In the genomic region with DNA sequence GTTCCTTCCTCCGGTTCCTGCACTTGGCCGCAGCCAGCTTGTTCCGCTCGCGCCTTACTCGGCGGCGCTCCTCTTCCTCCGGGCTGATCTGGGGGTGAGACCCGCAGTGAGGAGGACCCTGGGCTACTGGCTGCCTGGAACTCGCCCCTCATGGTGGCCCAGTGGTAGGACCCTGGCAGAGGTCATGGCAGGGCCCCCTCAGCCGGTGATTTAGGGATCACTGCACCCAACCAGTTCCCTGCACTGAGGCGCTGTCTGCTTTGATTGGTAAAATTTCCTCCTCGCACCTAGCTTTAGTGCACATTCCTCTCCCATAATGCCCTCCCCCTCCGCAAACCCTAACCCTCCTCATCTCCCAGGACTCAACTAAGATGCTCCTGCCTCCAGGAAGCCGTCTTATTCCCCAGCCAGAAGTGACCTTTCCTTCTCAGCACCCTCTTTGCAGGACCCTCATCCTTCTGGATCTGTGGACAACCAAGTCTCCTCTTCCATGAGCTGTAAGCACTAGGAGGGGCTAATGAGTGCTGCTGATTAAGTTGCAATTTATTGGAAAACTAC, we compare ENCODE assay signal across 2 cellular contexts.
A peak's percentile ranks its signal among the peaks of the same experiment; 100 is the strongest.
TF ChIP-seq lines count a peak whose summit lies in the region.

No MANE protein-coding gene starts in this region.

TF ChIP-seq in A549, 52 proteins besides CTCF, POLR2A, EP300 and RAD21 (continues in another document):
- TF ChIP-seq TFCP2L1 (CRISPR knock-in tag; IDR thresholded peaks at IDR 0.05) (peak; percentile 91; the same call in 1 of the 2 replicates), FOSL2 (IDR thresholded peaks at IDR 0.05) (no peak), FOSL2 (CRISPR knock-in tag; IDR thresholded peaks at IDR 0.05) (no peak), RNF2 (IDR thresholded peaks at IDR 0.05; ENCODE audit: borderline replicate concordance, low read depth) (no peak), FOSB (CRISPR knock-in tag; IDR thresholded peaks at IDR 0.05) (peak; percentile 87), KDM1A (IDR thresholded peaks at IDR 0.05; ENCODE audit: low read depth) (no peak), HOXA7 (CRISPR knock-in tag; IDR thresholded peaks at IDR 0.05) (peak; percentile 86; the same call in 1 of the 2 replicates), SREBF2 (IDR thresholded peaks at IDR 0.05) (no peak), EHMT2 (IDR thresholded peaks at IDR 0.05; ENCODE audit: low read depth) (no peak), TP53 (CRISPR knock-in tag; IDR thresholded peaks at IDR 0.05) (peak; percentile 88), HOXB5 (CRISPR knock-in tag; IDR thresholded peaks at IDR 0.05) (no peak), NFE2L2 (conservative IDR thresholded peaks at IDR 0.05; ENCODE audit: low read length) (no peak), FOXS1 (CRISPR knock-in tag; IDR thresholded peaks at IDR 0.05) (no peak), HEYL (CRISPR knock-in tag; IDR thresholded peaks at IDR 0.05) (no peak), HDAC2 (IDR thresholded peaks at IDR 0.05) (no peak), HOXB13 (CRISPR knock-in tag; IDR thresholded peaks at IDR 0.05; ENCODE audit: low read depth) (no peak), CEBPB (IDR thresholded peaks at IDR 0.05) (no peak), NPAS2 (CRISPR knock-in tag; IDR thresholded peaks at IDR 0.05; ENCODE audit: borderline replicate concordance) (no peak)
- TF ChIP-seq, protein P1, sequence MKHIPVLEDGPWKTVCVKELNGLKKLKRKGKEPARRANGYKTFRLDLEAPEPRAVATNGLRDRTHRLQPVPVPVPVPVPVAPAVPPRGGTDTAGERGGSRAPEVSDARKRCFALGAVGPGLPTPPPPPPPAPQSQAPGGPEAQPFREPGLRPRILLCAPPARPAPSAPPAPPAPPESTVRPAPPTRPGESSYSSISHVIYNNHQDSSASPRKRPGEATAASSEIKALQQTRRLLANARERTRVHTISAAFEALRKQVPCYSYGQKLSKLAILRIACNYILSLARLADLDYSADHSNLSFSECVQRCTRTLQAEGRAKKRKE (CRISPR knock-in tag; IDR thresholded peaks at IDR 0.05; ENCODE audit: low read depth), result no peak
- TF ChIP-seq, protein P2, sequence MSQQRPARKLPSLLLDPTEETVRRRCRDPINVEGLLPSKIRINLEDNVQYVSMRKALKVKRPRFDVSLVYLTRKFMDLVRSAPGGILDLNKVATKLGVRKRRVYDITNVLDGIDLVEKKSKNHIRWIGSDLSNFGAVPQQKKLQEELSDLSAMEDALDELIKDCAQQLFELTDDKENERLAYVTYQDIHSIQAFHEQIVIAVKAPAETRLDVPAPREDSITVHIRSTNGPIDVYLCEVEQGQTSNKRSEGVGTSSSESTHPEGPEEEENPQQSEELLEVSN (IDR thresholded peaks at IDR 0.05; ENCODE audit: borderline replicate concordance, low read depth), result no peak
- TF ChIP-seq, protein P3, sequence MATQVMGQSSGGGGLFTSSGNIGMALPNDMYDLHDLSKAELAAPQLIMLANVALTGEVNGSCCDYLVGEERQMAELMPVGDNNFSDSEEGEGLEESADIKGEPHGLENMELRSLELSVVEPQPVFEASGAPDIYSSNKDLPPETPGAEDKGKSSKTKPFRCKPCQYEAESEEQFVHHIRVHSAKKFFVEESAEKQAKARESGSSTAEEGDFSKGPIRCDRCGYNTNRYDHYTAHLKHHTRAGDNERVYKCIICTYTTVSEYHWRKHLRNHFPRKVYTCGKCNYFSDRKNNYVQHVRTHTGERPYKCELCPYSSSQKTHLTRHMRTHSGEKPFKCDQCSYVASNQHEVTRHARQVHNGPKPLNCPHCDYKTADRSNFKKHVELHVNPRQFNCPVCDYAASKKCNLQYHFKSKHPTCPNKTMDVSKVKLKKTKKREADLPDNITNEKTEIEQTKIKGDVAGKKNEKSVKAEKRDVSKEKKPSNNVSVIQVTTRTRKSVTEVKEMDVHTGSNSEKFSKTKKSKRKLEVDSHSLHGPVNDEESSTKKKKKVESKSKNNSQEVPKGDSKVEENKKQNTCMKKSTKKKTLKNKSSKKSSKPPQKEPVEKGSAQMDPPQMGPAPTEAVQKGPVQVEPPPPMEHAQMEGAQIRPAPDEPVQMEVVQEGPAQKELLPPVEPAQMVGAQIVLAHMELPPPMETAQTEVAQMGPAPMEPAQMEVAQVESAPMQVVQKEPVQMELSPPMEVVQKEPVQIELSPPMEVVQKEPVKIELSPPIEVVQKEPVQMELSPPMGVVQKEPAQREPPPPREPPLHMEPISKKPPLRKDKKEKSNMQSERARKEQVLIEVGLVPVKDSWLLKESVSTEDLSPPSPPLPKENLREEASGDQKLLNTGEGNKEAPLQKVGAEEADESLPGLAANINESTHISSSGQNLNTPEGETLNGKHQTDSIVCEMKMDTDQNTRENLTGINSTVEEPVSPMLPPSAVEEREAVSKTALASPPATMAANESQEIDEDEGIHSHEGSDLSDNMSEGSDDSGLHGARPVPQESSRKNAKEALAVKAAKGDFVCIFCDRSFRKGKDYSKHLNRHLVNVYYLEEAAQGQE (IDR thresholded peaks at IDR 0.05), result no peak
- TF ChIP-seq, protein P4, sequence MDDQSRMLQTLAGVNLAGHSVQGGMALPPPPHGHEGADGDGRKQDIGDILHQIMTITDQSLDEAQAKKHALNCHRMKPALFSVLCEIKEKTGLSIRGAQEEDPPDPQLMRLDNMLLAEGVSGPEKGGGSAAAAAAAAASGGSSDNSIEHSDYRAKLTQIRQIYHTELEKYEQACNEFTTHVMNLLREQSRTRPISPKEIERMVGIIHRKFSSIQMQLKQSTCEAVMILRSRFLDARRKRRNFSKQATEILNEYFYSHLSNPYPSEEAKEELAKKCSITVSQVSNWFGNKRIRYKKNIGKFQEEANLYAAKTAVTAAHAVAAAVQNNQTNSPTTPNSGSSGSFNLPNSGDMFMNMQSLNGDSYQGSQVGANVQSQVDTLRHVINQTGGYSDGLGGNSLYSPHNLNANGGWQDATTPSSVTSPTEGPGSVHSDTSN (IDR thresholded peaks at IDR 0.05), result no peak
- TF ChIP-seq, protein P5, sequence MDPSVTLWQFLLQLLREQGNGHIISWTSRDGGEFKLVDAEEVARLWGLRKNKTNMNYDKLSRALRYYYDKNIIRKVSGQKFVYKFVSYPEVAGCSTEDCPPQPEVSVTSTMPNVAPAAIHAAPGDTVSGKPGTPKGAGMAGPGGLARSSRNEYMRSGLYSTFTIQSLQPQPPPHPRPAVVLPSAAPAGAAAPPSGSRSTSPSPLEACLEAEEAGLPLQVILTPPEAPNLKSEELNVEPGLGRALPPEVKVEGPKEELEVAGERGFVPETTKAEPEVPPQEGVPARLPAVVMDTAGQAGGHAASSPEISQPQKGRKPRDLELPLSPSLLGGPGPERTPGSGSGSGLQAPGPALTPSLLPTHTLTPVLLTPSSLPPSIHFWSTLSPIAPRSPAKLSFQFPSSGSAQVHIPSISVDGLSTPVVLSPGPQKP (IDR thresholded peaks at IDR 0.05; ENCODE audit: low read depth, low read length), result no peak
- TF ChIP-seq, protein P6, sequence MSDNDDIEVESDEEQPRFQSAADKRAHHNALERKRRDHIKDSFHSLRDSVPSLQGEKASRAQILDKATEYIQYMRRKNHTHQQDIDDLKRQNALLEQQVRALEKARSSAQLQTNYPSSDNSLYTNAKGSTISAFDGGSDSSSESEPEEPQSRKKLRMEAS (IDR thresholded peaks at IDR 0.05), result no peak
- TF ChIP-seq, protein P7, sequence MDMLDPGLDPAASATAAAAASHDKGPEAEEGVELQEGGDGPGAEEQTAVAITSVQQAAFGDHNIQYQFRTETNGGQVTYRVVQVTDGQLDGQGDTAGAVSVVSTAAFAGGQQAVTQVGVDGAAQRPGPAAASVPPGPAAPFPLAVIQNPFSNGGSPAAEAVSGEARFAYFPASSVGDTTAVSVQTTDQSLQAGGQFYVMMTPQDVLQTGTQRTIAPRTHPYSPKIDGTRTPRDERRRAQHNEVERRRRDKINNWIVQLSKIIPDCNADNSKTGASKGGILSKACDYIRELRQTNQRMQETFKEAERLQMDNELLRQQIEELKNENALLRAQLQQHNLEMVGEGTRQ (IDR thresholded peaks at IDR 0.05), result no peak

TF ChIP-seq in HCT116, 20 proteins besides CTCF, POLR2A, EP300 and RAD21:
- TF ChIP-seq POLR2AphosphoS5 (IDR thresholded peaks at IDR 0.05; ENCODE audit: low read depth, low read length) (peak; percentile 50), ZFX (IDR thresholded peaks at IDR 0.05) (no peak)
